Comparison of ENCODE assay signal across 1 cellular context in the genomic region with DNA sequence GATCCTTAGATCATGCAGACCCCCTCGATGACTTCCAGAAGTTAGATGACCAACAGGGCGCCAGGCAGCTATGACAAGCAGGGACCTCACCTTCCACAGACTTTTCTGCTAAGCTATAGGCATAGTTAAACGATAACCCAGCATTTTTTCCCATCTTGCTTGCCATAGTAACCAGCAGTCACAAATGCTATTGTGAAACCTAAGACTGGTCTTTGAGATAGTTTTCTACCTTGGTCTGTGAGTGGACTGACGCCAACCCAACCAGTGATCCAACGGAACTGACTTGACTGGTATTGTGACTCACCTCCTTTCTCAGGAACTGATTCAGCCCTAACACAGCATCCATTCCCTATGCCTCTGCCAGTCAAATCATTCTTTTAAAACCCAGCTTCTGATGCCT.
TF ChIP-seq lines count a peak whose summit lies in the region.

No MANE protein-coding gene starts in this region.

TF ChIP-seq in IMR-90, 13 proteins besides CTCF, POLR2A, EP300 and RAD21 (continued from another document):
- no peak for TF ChIP-seq CHD1 (IDR thresholded peaks at IDR 0.05; ENCODE audit: low read depth, low read length)
- no peak for TF ChIP-seq NFE2L2 (IDR thresholded peaks at IDR 0.05; ENCODE audit: low read depth, low read length)
- no peak for TF ChIP-seq SMC3 (IDR thresholded peaks at IDR 0.05; ENCODE audit: low read depth, low read length)
- no peak for TF ChIP-seq MXI1 (IDR thresholded peaks at IDR 0.05; ENCODE audit: borderline replicate concordance, low read depth, low read length)
- TF ChIP-seq, protein P1, sequence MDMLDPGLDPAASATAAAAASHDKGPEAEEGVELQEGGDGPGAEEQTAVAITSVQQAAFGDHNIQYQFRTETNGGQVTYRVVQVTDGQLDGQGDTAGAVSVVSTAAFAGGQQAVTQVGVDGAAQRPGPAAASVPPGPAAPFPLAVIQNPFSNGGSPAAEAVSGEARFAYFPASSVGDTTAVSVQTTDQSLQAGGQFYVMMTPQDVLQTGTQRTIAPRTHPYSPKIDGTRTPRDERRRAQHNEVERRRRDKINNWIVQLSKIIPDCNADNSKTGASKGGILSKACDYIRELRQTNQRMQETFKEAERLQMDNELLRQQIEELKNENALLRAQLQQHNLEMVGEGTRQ (IDR thresholded peaks at IDR 0.05; ENCODE audit: low read depth, low read length) = no peak
- TF ChIP-seq FOS (IDR thresholded peaks at IDR 0.05; ENCODE audit: low read depth, low read length) = no peak
- no peak for TF ChIP-seq MAZ (IDR thresholded peaks at IDR 0.05; ENCODE audit: borderline replicate concordance, low read depth, low read length)
- no peak for TF ChIP-seq CEBPB (IDR thresholded peaks at IDR 0.05; ENCODE audit: low read depth, low read length)
